18 cellular contexts compared by ENCODE assay signal in genomic region chr16:87621976-87622713, GRCh38. TPM values are rescaled to one million over a fixed set of nuclear protein-coding genes. Genes with fewer than 3 reads are reported as not detected.
DNase-seq lines count a peak whose midpoint lies in the region; ATAC-seq and TF ChIP-seq lines count a peak whose summit lies in the region.
"Had no signal": no experiment of that assay in that cellular context is flagged by ENCODE, and none has a peak within 500 bp of the region (broad histone marks: within the 10 kb centered on the region; RNA-seq: fewer than 3 reads in every experiment).

No MANE protein-coding gene starts in this region.

- no peaks in the 10 kb centered on the region for H3K79me2 ChIP-seq in Karpas-422 (ENCODE audit: low read length)

- H2BK15ac ChIP-seq in neuronal stem cell (ENCODE audit: low read length), result peak overlapping the region; percentile 55

- H3K9me2 ChIP-seq in Karpas-422 (replicated peaks; ENCODE audit: insufficient read depth, low read length), result no peaks in the 10 kb centered on the region

- H2BK120ac ChIP-seq in neuronal stem cell (ENCODE audit: low read depth, low read length), result no peak overlapping the region

- no peak for TF ChIP-seq EP300 in esophagus muscularis mucosa (IDR thresholded peaks at IDR 0.05)

- H3K9ac ChIP-seq in Karpas-422 (ENCODE audit: low read length), result no peak overlapping the region
- peak overlapping the region; percentile 44 for H3K9ac ChIP-seq in neuronal stem cell (ENCODE audit: low read depth, low read length, poor library complexity)

- H3K27ac ChIP-seq in Karpas-422 (ENCODE audit: low read length) (no peak overlapping the region), RWPE2 (ENCODE audit: poor library complexity, severe bottlenecking) (no peak overlapping the region), neuronal stem cell (replicated peaks; ENCODE audit: low read length) (no peak overlapping the region), esophagus muscularis mucosa (replicated peaks in 1 of 4) (no peak overlapping the region)

- H3K23ac ChIP-seq in neuronal stem cell (ENCODE audit: low read depth, low read length, poor library complexity), result peak overlapping the region; percentile 65

- H3K27me3 ChIP-seq in Karpas-422 (ENCODE audit: low read length), result no peaks in the 10 kb centered on the region
- H3K27me3 ChIP-seq in RWPE2 (ENCODE audit: insufficient read depth, poor library complexity, severe bottlenecking), result peaks cover 4% of the 10 kb centered on the region
- H3K27me3 ChIP-seq in neuronal stem cell (ENCODE audit: control insufficient read depth in 3 of 3, insufficient read depth in 3 of 3, low read depth in 1 of 3, low read length in 3 of 3), result peaks cover 0 to 22% (median 0%) of the 10 kb centered on the region in 3 experiments
- H3K27me3 ChIP-seq in esophagus muscularis mucosa, result peaks cover 0 to 76% (median 3%) of the 10 kb centered on the region in 4 donors
- H3K27me3 ChIP-seq: BE2C had no signal

- TF ChIP-seq CTCF in RWPE2 (IDR thresholded peaks at IDR 0.05; ENCODE audit: poor library complexity, severe bottlenecking) (no peak), esophagus muscularis mucosa (IDR thresholded peaks at IDR 0.05) (no peak)

- no peak overlapping the region for H2AFZ ChIP-seq in Karpas-422 (ENCODE audit: low read length)
- H2AFZ ChIP-seq in neuronal stem cell (ENCODE audit: low read length), result no peak overlapping the region

- no peaks in the 10 kb centered on the region for H4K20me1 ChIP-seq in Karpas-422 (ENCODE audit: insufficient read depth, low read depth, low read length)

- H3K4ac ChIP-seq in neuronal stem cell (ENCODE audit: low read length), result no peak overlapping the region

- H3K79me1 ChIP-seq in neuronal stem cell (ENCODE audit: low read depth, low read length), result peaks cover 11% of the 10 kb centered on the region

- no CpG with 5 or more reads among the region's 15 CpGs for WGBS in neuronal stem cell (ENCODE audit: extremely low coverage in 2 of 2, insufficient read length in 2 of 2, insufficient replicate concordance in 1 of 2), 2 donors
- 66% methylated on average over 13 of the region's 15 CpGs for WGBS in esophagus muscularis mucosa

- no peaks in the 10 kb centered on the region for H3K36me3 ChIP-seq in Karpas-422 (ENCODE audit: insufficient read depth, low read length)
- no peaks in the 10 kb centered on the region for H3K36me3 ChIP-seq in RWPE2 (ENCODE audit: low read depth)
- no peaks in the 10 kb centered on the region for H3K36me3 ChIP-seq in neuronal stem cell (replicated peaks in 1 of 2; ENCODE audit: control insufficient read depth in 2 of 2, insufficient read depth in 2 of 2, low read length in 2 of 2)
- H3K36me3 ChIP-seq in esophagus muscularis mucosa, result no peaks in the 10 kb centered on the region
- H3K36me3 ChIP-seq: BE2C, HAP-1 had no signal

- peak; percentile 41 to 44 for DNase-seq in SHP77 (lab: John Stamatoyannopoulos, UW)
- no peak for DNase-seq in SHP77 treated with DMSO at 0.1 percent for 48 hours (lab: John Stamatoyannopoulos, UW)
- DNase-seq in Karpas-422, result peak; percentile 52
- peak; percentile 47 for DNase-seq in RWPE2 (ENCODE audit: low spot score)
- no peak for DNase-seq in neuronal stem cell (ENCODE audit: low spot score)
- DNase-seq in esophagus muscularis mucosa (ENCODE audit: extremely low spot score), result no peak
- DNase-seq: BE2C; CD8-positive, alpha-beta T cell; DMS79; MV-4-11; NCI-H187 treated with DMSO at 0.1 percent for 48 hours; NCI-H526 treated with DMSO at 0.1 percent for 48 hours; RPMI8226; SW 1271; T-helper 2 cell had no signal

- intact Hi-C loops in esophagus muscularis mucosa (cut with DNase I), result no loop called here

- peak overlapping the region; percentile 48 for H3K18ac ChIP-seq in neuronal stem cell (ENCODE audit: low read length)

- no peak overlapping the region for H2AK5ac ChIP-seq in neuronal stem cell (ENCODE audit: low read depth, low read length)

- H3K9me3 ChIP-seq in Karpas-422 (ENCODE audit: low read length) (no peaks in the 10 kb centered on the region), RWPE2 (ENCODE audit: severe bottlenecking) (no peaks in the 10 kb centered on the region), neuronal stem cell (replicated peaks in 1 of 2; ENCODE audit: control insufficient read depth in 2 of 2, insufficient read depth in 1 of 2, low read depth in 1 of 2, low read length in 2 of 2) (no peaks in the 10 kb centered on the region), esophagus muscularis mucosa (no peaks in the 10 kb centered on the region)
- H3K9me3 ChIP-seq: BE2C, HAP-1 had no signal

- H3K4me2 ChIP-seq in Karpas-422 (ENCODE audit: low read depth, low read length, poor library complexity, severe bottlenecking) (no peak overlapping the region), neuronal stem cell (ENCODE audit: insufficient read depth, low read length, poor library complexity, severe bottlenecking) (no peak overlapping the region)

- no peak overlapping the region for H2BK5ac ChIP-seq in neuronal stem cell (ENCODE audit: low read length)

- H3K14ac ChIP-seq in neuronal stem cell (ENCODE audit: low read length), result no peak overlapping the region

- TF ChIP-seq POLR2A in esophagus muscularis mucosa (IDR thresholded peaks at IDR 0.05; ENCODE audit: low read depth), result no peak

- ATAC-seq in RWPE2 (ENCODE audit: low read depth) (no peak), HG02588 (IDR thresholded peaks at IDR 0.05; ENCODE audit: unreplicated experiment) (no peak), HG03045 (IDR thresholded peaks at IDR 0.05; ENCODE audit: unreplicated experiment) (no peak)
- ATAC-seq: CD8-positive, alpha-beta T cell had no signal

- H3K4me3 ChIP-seq in Karpas-422 (ENCODE audit: low read length) (no peak overlapping the region), RWPE2 (ENCODE audit: severe bottlenecking) (no peak overlapping the region), neuronal stem cell (ENCODE audit: low read length in 2 of 2) (no peak overlapping the region), esophagus muscularis mucosa (no peak overlapping the region)
- H3K4me3 ChIP-seq: HAP-1 had no signal

- H2BK12ac ChIP-seq in neuronal stem cell (ENCODE audit: low read length), result no peak overlapping the region

- H4K8ac ChIP-seq in neuronal stem cell (ENCODE audit: low read depth, low read length), result peak overlapping the region; percentile 43

- H3K4me1 ChIP-seq in Karpas-422 (ENCODE audit: low read length) (no peaks in the 10 kb centered on the region), RWPE2 (ENCODE audit: insufficient read depth, poor library complexity, severe bottlenecking) (peaks cover 7% of the 10 kb centered on the region), neuronal stem cell (ENCODE audit: control insufficient read depth in 2 of 2, insufficient read depth in 1 of 2, low read depth in 1 of 2, low read length in 2 of 2) (peaks cover 0 to 8% of the 10 kb centered on the region in 2 donors), esophagus muscularis mucosa (no peaks in the 10 kb centered on the region)
- H3K4me1 ChIP-seq: BE2C, HAP-1 had no signal

- no peak overlapping the region for H4K91ac ChIP-seq in neuronal stem cell (ENCODE audit: low read depth, low read length, poor library complexity)

RNA-seq across cellular contexts. Expression of gene JPH3, which starts 19.8 kb away (rescaled TPM):
- not detected in 2 replicates for total RNA-seq in Karpas-422 (2014; rRNA removed; shearing (Covaris generic); ENCODE audit: low replicate concordance)
- polyA plus RNA-seq in neuronal stem cell (2013, experiment 1 of 2), result 18.1 TPM
- polyA plus RNA-seq in neuronal stem cell (2013, experiment 2 of 2), result 17.6 TPM
- 1 to 10 TPM in 1 of 4 donors, under 1 TPM in 3; 0.42 to 2.2 (median 0.54) TPM for total RNA-seq in esophagus muscularis mucosa
- total RNA-seq: CD8-positive, alpha-beta T cell had no signal

Comparison
In these comparisons a context has a peak if more than half of its experiments do, and no peak if none do; other contexts are left out.
1. DNase-seq: peak in SHP77 (2 of 2), Karpas-422 (single experiment) and RWPE2 (single experiment); none in SHP77 treated with DMSO at 0.1 percent for 48 hours (single experiment), neuronal stem cell (single experiment) and esophagus muscularis mucosa (single experiment).